In genomic region chr2:222797308-222797707, GRCh38 we compare ENCODE assay signal across 9 cellular contexts.
A peak's percentile ranks its signal among the peaks of the same experiment; 100 is the strongest.
DNase-seq lines count a peak whose midpoint lies in the region; ATAC-seq, FAIRE-seq and TF ChIP-seq lines count a peak whose summit lies in the region.
"Had no signal": no experiment of that assay in that cellular context is flagged by ENCODE, and none has a peak within 500 bp of the region (broad histone marks: within the 10 kb centered on the region; RNA-seq: fewer than 3 reads in every experiment).

No MANE protein-coding gene starts in this region.

- no peaks in the 10 kb centered on the region for H3K9me3 ChIP-seq in DOHH2 (ENCODE audit: control insufficient read depth, insufficient read depth, low read length)
- no peaks in the 10 kb centered on the region for H3K9me3 ChIP-seq in HepG2 (ENCODE audit: low read length)

- no peak overlapping the region for H3K27ac Mint-ChIP-seq in activated naive CD4-positive, alpha-beta T cell treated with anti-CD3 and anti-CD28 coated beads for 36 hours

- H3K27ac ChIP-seq in DOHH2 (ENCODE audit: low read depth, low read length), result no peak overlapping the region
- peak overlapping the region; percentile 96 for H3K27ac ChIP-seq in HepG2 (ENCODE audit: extremely low read length, insufficient read depth, low read length)

- no peaks in the 10 kb centered on the region for H3K9me3 Mint-ChIP-seq in activated naive CD4-positive, alpha-beta T cell treated with anti-CD3 and anti-CD28 coated beads for 36 hours

- ATAC-seq in HG03442 (IDR thresholded peaks at IDR 0.05; ENCODE audit: unreplicated experiment), result peak; percentile 55
- no peak for ATAC-seq in HepG2
- no peak for ATAC-seq in GM21529 (IDR thresholded peaks at IDR 0.05; ENCODE audit: unreplicated experiment)
- ATAC-seq in HG03097 (IDR thresholded peaks at IDR 0.05; ENCODE audit: low FRiP score, unreplicated experiment), result no peak

- peak overlapping the region; percentile 66 for H3K9ac ChIP-seq in HepG2 (ENCODE audit: insufficient read depth, low read depth, low read length)

- H3K4me3 ChIP-seq in DOHH2 (ENCODE audit: low read length) (no peak overlapping the region), WI38 (ENCODE audit: low read depth, low read length) (no peak overlapping the region), HepG2 (replicated peaks in 1 of 3; ENCODE audit: insufficient read depth in 1 of 3, low read depth in 2 of 3, low read length in 3 of 3) (peak overlapping the region; percentile 22 to 51 (median 36); a peak in 5 of 6 replicates)

- H3K9me2 ChIP-seq in DOHH2 (replicated peaks; ENCODE audit: control insufficient read depth, low read length), result no peaks in the 10 kb centered on the region

- POLR2A ChIA-PET in HepG2 (lab: Yijun Ruan, JAX), result interaction anchor here (0.6 to 5.0 kb wide), 27 partner anchors 9 to 143 kb away, joined by 3 to 126 read pairs (median 6); partner anchors contain the start of gene ACSL3

- no peaks in the 10 kb centered on the region for H3K79me2 ChIP-seq in DOHH2 (ENCODE audit: control insufficient read depth, low read length)
- H3K79me2 ChIP-seq in HepG2 (ENCODE audit: insufficient read depth, low read length), result peaks cover 13% of the 10 kb centered on the region

- H4K20me1 ChIP-seq in DOHH2 (ENCODE audit: control insufficient read depth, insufficient read depth, low read depth, low read length), result no peaks in the 10 kb centered on the region
- H4K20me1 ChIP-seq in HepG2 (ENCODE audit: insufficient read depth, low read length), result no peaks in the 10 kb centered on the region

- H3K4me1 ChIP-seq in DOHH2 (ENCODE audit: control insufficient read depth, low read length) (peaks cover 31% of the 10 kb centered on the region), HepG2 (ENCODE audit: insufficient read depth, low read length) (peaks cover 80% of the 10 kb centered on the region)

- H3K27me3 ChIP-seq in DOHH2 (ENCODE audit: control insufficient read depth, low read length) (no peaks in the 10 kb centered on the region), HepG2 (ENCODE audit: control insufficient read depth in 1 of 2, insufficient read depth in 2 of 2, low read length in 2 of 2) (no peaks in the 10 kb centered on the region)

- H3K27me3 Mint-ChIP-seq in activated naive CD4-positive, alpha-beta T cell treated with anti-CD3 and anti-CD28 coated beads for 36 hours (ENCODE audit: low read depth), result no peaks in the 10 kb centered on the region

- H3K36me3 Mint-ChIP-seq in activated naive CD4-positive, alpha-beta T cell treated with anti-CD3 and anti-CD28 coated beads for 36 hours (ENCODE audit: low read depth), result no peaks in the 10 kb centered on the region

- TF ChIP-seq EP300 in HepG2 (IDR thresholded peaks at IDR 0.05; ENCODE audit: low read depth in 2 of 2, low read length in 2 of 2) (no peak), HepG2 (CRISPR knock-in tag; IDR thresholded peaks at IDR 0.05; ENCODE audit: borderline replicate concordance) (no peak)

- FAIRE-seq in HepG2 (lab: Jason Lieb, UNC), result no peak

- in situ Hi-C loops in HepG2 (cut with HindIII; ENCODE audit: extremely low pct_ligation_motif_present, low pct_unique_long_range_greater_than_20kb), result loop anchor here (5.0 kb wide), 3 partner anchors 65 to 105 kb away; partner anchors contain the start of gene ACSL3

- TF ChIP-seq POLR2A in HepG2 (IDR thresholded peaks at IDR 0.05; ENCODE audit: insufficient read depth in 1 of 2, low read depth in 2 of 2, low read length in 2 of 2), result no peak

- H3K4me2 ChIP-seq in DOHH2 (ENCODE audit: low read length) (no peak overlapping the region), HepG2 (ENCODE audit: low read depth, low read length) (peak overlapping the region; percentile 80)

- H3K36me3 ChIP-seq in DOHH2 (ENCODE audit: control insufficient read depth, low read length) (no peaks in the 10 kb centered on the region), HepG2 (replicated peaks in 1 of 2; ENCODE audit: control insufficient read depth in 1 of 2, insufficient read depth in 2 of 2, low read length in 2 of 2) (no peaks in the 10 kb centered on the region)

- no peak for TF ChIP-seq RAD21 in HepG2 (CRISPR knock-in tag; IDR thresholded peaks at IDR 0.05)

- CTCF ChIA-PET in HepG2 (lab: Yijun Ruan, JAX; ENCODE audit: low intra/inter-chr PET ratio, low total read pairs), result interaction anchor here (0.8 to 2.4 kb wide), 5 partner anchors 9 to 107 kb away, joined by 3 to 11 read pairs (median 7); no protein-coding TSS in a partner anchor
- CTCF ChIA-PET in activated naive CD4-positive, alpha-beta T cell treated with anti-CD3 and anti-CD28 coated beads for 36 hours (lab: Charles Lee), result interaction anchor here (0.6 to 3.1 kb wide), 9 partner anchors 28 to 134 kb away, joined by 3 to 15 read pairs (median 3); no protein-coding TSS in a partner anchor

- TF ChIP-seq CTCF in DOHH2 (IDR thresholded peaks at IDR 0.05; ENCODE audit: low read depth, low read length, poor library complexity, severe bottlenecking), result peak; percentile 56
- TF ChIP-seq CTCF in WI38 (IDR thresholded peaks at IDR 0.05; ENCODE audit: low read depth, low read length), result peak; percentile 31; the same call in 1 of the 2 replicates
- peak; percentile 67 for TF ChIP-seq CTCF in HepG2 (CRISPR knock-in tag; IDR thresholded peaks at IDR 0.05)

- H3F3A ChIP-seq in DOHH2 (ENCODE audit: control insufficient read depth, insufficient read depth), result no peaks in the 10 kb centered on the region

- H3K4me1 Mint-ChIP-seq in activated naive CD4-positive, alpha-beta T cell treated with anti-CD3 and anti-CD28 coated beads for 36 hours (ENCODE audit: low read depth), result no peaks in the 10 kb centered on the region

- TSS peak; percentile 89 for BruUV-seq in HepG2 (replicated peaks; lab: Mats Ljungman, UMichigan)

- DNase-seq in HepG2 (ENCODE audit: low spot score) (peak; percentile 74), NCI-H128 (lab: John Stamatoyannopoulos, UW; ENCODE audit: unreplicated experiment) (no peak)
- DNase-seq in activated naive CD4-positive, alpha-beta T cell treated with anti-CD3 and anti-CD28 coated beads for 36 hours, result no peak
- DNase-seq: left cardiac atrium had no signal

- 2% methylated on average over 2 of the region's 2 CpGs for WGBS in HepG2 (ENCODE audit: low lambda C conversion rate)

- intact Hi-C loops in HepG2 (cut with micrococcal nuclease; ENCODE audit: unreplicated experiment), result loop anchor here (1.0 to 2.0 kb wide), 6 partner anchors 9 to 107 kb away; no protein-coding TSS in a partner anchor
- intact Hi-C loops in activated naive CD4-positive, alpha-beta T cell treated with anti-CD3 and anti-CD28 coated beads for 36 hours (cut with micrococcal nuclease), result loop anchor here (1.0 kb wide), 2 partner anchors 106 to 142 kb away; no protein-coding TSS in a partner anchor

- no peak overlapping the region for H2AFZ ChIP-seq in HepG2 (ENCODE audit: low read length)

- H3K4me3 Mint-ChIP-seq in activated naive CD4-positive, alpha-beta T cell treated with anti-CD3 and anti-CD28 coated beads for 36 hours, result no peak overlapping the region

TF ChIP-seq in HepG2, 621 proteins besides CTCF, POLR2A, EP300 and RAD21 (continues in another document):
- TF ChIP-seq, protein P1, sequence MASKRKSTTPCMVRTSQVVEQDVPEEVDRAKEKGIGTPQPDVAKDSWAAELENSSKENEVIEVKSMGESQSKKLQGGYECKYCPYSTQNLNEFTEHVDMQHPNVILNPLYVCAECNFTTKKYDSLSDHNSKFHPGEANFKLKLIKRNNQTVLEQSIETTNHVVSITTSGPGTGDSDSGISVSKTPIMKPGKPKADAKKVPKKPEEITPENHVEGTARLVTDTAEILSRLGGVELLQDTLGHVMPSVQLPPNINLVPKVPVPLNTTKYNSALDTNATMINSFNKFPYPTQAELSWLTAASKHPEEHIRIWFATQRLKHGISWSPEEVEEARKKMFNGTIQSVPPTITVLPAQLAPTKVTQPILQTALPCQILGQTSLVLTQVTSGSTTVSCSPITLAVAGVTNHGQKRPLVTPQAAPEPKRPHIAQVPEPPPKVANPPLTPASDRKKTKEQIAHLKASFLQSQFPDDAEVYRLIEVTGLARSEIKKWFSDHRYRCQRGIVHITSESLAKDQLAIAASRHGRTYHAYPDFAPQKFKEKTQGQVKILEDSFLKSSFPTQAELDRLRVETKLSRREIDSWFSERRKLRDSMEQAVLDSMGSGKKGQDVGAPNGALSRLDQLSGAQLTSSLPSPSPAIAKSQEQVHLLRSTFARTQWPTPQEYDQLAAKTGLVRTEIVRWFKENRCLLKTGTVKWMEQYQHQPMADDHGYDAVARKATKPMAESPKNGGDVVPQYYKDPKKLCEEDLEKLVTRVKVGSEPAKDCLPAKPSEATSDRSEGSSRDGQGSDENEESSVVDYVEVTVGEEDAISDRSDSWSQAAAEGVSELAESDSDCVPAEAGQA (IDR thresholded peaks at IDR 0.05; ENCODE audit: low read depth), result no peak
- TF ChIP-seq, protein P1 (CRISPR knock-in tag; IDR thresholded peaks at IDR 0.05; ENCODE audit: borderline replicate concordance), result 0 out of 2 replicates have a peak, but pooled peaks have one; percentile 35
- TF ChIP-seq ZC3H13 (CRISPR knock-in tag; IDR thresholded peaks at IDR 0.05) (no peak), BORCS8-MEF2B (CRISPR knock-in tag; IDR thresholded peaks at IDR 0.05) (no peak)

Comparison
In these comparisons a context has a peak if more than half of its experiments do, and no peak if none do; other contexts are left out.
1. H3K4me3 ChIP-seq: peak in HepG2 (3 of 3); none in DOHH2 (single experiment) and WI38 (single experiment).
2. Peak in every context shown above with its lines, with median percentiles within 50 percentile points of each other: CTCF ChIP-seq.